Comparison of ENCODE assay signal across 23 cellular contexts in the genomic region with DNA sequence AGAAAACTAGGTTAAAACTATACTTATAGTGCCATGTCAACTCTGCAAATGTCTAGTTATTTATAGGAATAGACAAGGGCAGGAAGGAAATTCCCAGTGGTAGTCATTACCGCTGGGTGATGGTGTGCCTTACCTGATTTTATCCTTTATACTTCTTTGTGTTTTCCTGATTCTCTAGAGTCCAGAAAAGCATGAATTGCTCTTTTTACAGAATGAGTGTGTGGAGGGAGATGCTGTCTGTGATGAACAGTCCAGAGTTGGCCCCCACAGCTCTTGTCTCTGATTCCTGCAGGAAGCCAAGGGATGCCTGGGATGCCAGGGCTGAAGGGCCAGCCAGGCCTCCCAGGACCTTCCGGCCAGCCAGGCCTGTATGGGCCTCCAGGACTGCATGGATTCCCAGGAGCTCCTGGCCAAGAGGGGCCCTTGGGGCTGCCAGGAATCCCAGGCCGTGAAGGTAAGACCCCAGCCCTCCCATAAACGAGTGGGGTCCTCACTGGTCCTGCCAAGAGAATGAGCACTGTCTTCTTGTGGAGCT.
"Had no signal": no experiment of that assay in that cellular context is flagged by ENCODE, and none has a peak within 500 bp of the region (broad histone marks: within the 10 kb centered on the region; RNA-seq: fewer than 3 reads in every experiment).

No MANE protein-coding gene starts in this region.

- H3K27me3 ChIP-seq: pancreas, right atrium auricular region, testis, upper lobe of left lung had no signal

- H3K27ac Mint-ChIP-seq: activated CD4-positive, alpha-beta memory T cell treated with anti-CD3 and anti-CD28 coated beads, Interleukin-2, amount 10 ng/mL, durations not matched to agents 7 days and 5 days; activated CD4-positive, alpha-beta T cell treated with anti-CD3 and anti-CD28 coated beads, Interleukin-2, amount 10 ng/mL, durations not matched to agents 24 days and 14 days; activated naive CD4-positive, alpha-beta T cell treated with anti-CD3 and anti-CD28 coated beads, Interleukin-2, amount 50 U/mL, for 24 hours; nephron; stimulated activated naive CD8-positive, alpha-beta T cell treated with anti-CD3 and anti-CD28 coated beads, Interleukin-15, Interleukin-2, amounts not matched to agents 100 ng/mL and 50 ng/mL, for 24 hours had no signal

- H3K4me1 Mint-ChIP-seq: activated CD4-positive, alpha-beta memory T cell treated with anti-CD3 and anti-CD28 coated beads, Interleukin-2, amount 10 ng/mL, durations not matched to agents 7 days and 5 days; activated CD4-positive, alpha-beta T cell treated with anti-CD3 and anti-CD28 coated beads, Interleukin-2, amount 10 ng/mL, durations not matched to agents 24 days and 14 days; activated naive CD4-positive, alpha-beta T cell treated with anti-CD3 and anti-CD28 coated beads, Interleukin-2, amount 50 U/mL, for 24 hours; nephron had no signal

- H3K4me3 Mint-ChIP-seq: activated CD4-positive, alpha-beta memory T cell treated with anti-CD3 and anti-CD28 coated beads, Interleukin-2, amount 10 ng/mL, durations not matched to agents 7 days and 5 days; activated CD4-positive, alpha-beta T cell treated with anti-CD3 and anti-CD28 coated beads, Interleukin-2, amount 10 ng/mL, durations not matched to agents 24 days and 14 days; activated naive CD4-positive, alpha-beta T cell treated with anti-CD3 and anti-CD28 coated beads, Interleukin-2, amount 50 U/mL, for 24 hours; brain; nephron; stimulated activated naive CD8-positive, alpha-beta T cell treated with anti-CD3 and anti-CD28 coated beads, Interleukin-15, Interleukin-2, amounts not matched to agents 100 ng/mL and 50 ng/mL, for 24 hours had no signal

- H3K9me3 ChIP-seq: left ventricle myocardium inferior, neutrophil, pancreas, psoas muscle, right atrium auricular region, testis, upper lobe of left lung had no signal

- H3K36me3 Mint-ChIP-seq: activated naive CD4-positive, alpha-beta T cell treated with anti-CD3 and anti-CD28 coated beads, Interleukin-2, amount 50 U/mL, for 24 hours had no signal

- DNase-seq: activated CD4-positive, alpha-beta memory T cell treated with anti-CD3 and anti-CD28 coated beads, Interleukin-2, amount 10 ng/mL, durations not matched to agents 7 days and 5 days; activated CD4-positive, alpha-beta T cell treated with anti-CD3 and anti-CD28 coated beads, Interleukin-2, amount 10 ng/mL, durations not matched to agents 24 days and 14 days; activated effector memory CD4-positive, alpha-beta T cell treated with anti-CD3 and anti-CD28 coated beads, Interleukin-2, amount 50 U/mL, for 16 hours; anterior cingulate cortex; caudate nucleus; erythroblast; foreskin melanocyte; hippocampal formation; left ventricle myocardium inferior; mesenchymal stem cell; pancreas; psoas muscle; stimulated activated CD4-positive, alpha-beta T cell treated with anti-CD3 and anti-CD28 coated beads, Interleukin-1b, Interleukin-23, amount 100 ng/mL, for 48 hours; testis had no signal

- H3K4me1 ChIP-seq: pancreas, psoas muscle had no signal

- H3K36me3 ChIP-seq: neutrophil, pancreas had no signal

- ATAC-seq: activated CD4-positive, CD25-positive, alpha-beta regulatory T cell treated with anti-CD3 and anti-CD28 coated beads, Interleukin-2, amount 50 U/mL, for 24 hours; SK-N-SH treated with all-trans-retinoic acid at 6 μM for 48 hours had no signal

- H3K27ac ChIP-seq: left ventricle myocardium inferior, neutrophil, pancreas, psoas muscle, right atrium auricular region, testis had no signal

- H3K4me3 ChIP-seq: left ventricle myocardium inferior, pancreas, psoas muscle, right atrium auricular region, testis, upper lobe of left lung had no signal

- H3K9me3 Mint-ChIP-seq: activated CD4-positive, alpha-beta T cell treated with anti-CD3 and anti-CD28 coated beads, Interleukin-2, amount 10 ng/mL, durations not matched to agents 24 days and 14 days; activated naive CD4-positive, alpha-beta T cell treated with anti-CD3 and anti-CD28 coated beads, Interleukin-2, amount 50 U/mL, for 24 hours; brain; nephron; stimulated activated naive CD8-positive, alpha-beta T cell treated with anti-CD3 and anti-CD28 coated beads, Interleukin-15, Interleukin-2, amounts not matched to agents 100 ng/mL and 50 ng/mL, for 24 hours had no signal
